In genomic region chr2:149587220-149587949, GRCh38 we compare ENCODE assay signal across 8 cellular contexts. TPM values are rescaled to one million over a fixed set of nuclear protein-coding genes. Genes with fewer than 3 reads are reported as not detected.
DNase-seq lines count a peak whose midpoint lies in the region; ATAC-seq and TF ChIP-seq lines count a peak whose summit lies in the region.

Gene MMADHC, minus strand, starts transcription at chr2:149587775. Its CDS starts 678 bp downstream, at chr2:149587097.

- intact Hi-C loops in activated naive CD4-positive, alpha-beta T cell treated with anti-CD3 and anti-CD28 coated beads for 36 hours (cut with micrococcal nuclease): loop anchor here (1.0 to 10.0 kb wide), 8 partner anchors 712 to 1963 kb away; partner anchors contain the start of genes ACVR2A, KIF5C, MBD5 and RBM43

- H3K27ac Mint-ChIP-seq in activated naive CD4-positive, alpha-beta T cell treated with anti-CD3 and anti-CD28 coated beads for 36 hours: peak within 1 kb of the TSS; percentile 98

- peaks cover 30% of the 10 kb centered on the region for H3K4me1 Mint-ChIP-seq in activated naive CD4-positive, alpha-beta T cell treated with anti-CD3 and anti-CD28 coated beads for 36 hours (ENCODE audit: low read depth)

- peak; percentile 67 to 78 for TF ChIP-seq POLR2A in gastroesophageal sphincter (IDR thresholded peaks at IDR 0.05)

- H3K27me3 ChIP-seq in gastroesophageal sphincter: no peaks in the 10 kb centered on the region

- DNase-seq in GM03348 (ENCODE audit: low spot score) (peak; percentile 94), HFF-Myc (ENCODE audit: extremely low read depth, low read depth) (peak; percentile 84), NAMALWA (ENCODE audit: low spot score) (peak; percentile 98), SK-N-DZ (ENCODE audit: low spot score) (peak; percentile 97), non-pigmented ciliary epithelial cell (ENCODE audit: low read depth) (peak; percentile 85), superior temporal gyrus (ENCODE audit: extremely low spot score) (peak; percentile 96)
- peak; percentile 96 for DNase-seq in activated naive CD4-positive, alpha-beta T cell treated with anti-CD3 and anti-CD28 coated beads for 36 hours

- peaks cover 25% of the 10 kb centered on the region for H3K36me3 Mint-ChIP-seq in activated naive CD4-positive, alpha-beta T cell treated with anti-CD3 and anti-CD28 coated beads for 36 hours (ENCODE audit: low read depth)

- peaks cover 11% of the 10 kb centered on the region for H3K27me3 Mint-ChIP-seq in activated naive CD4-positive, alpha-beta T cell treated with anti-CD3 and anti-CD28 coated beads for 36 hours (ENCODE audit: low read depth)

- H3K4me1 ChIP-seq in gastroesophageal sphincter: peaks cover 5 to 44% (median 18%) of the 10 kb centered on the region in 3 donors

- 0 to 1% methylated on average over 18 to 24 of the region's 45 CpGs for WGBS in gastroesophageal sphincter (ENCODE audit: low coverage in 1 of 2), 2 donors

- CTCF ChIA-PET in activated naive CD4-positive, alpha-beta T cell treated with anti-CD3 and anti-CD28 coated beads for 36 hours (lab: Charles Lee): interaction anchor here (0.6 to 1.1 kb wide), 3 partner anchors 10 to 266 kb away, joined by 3 to 4 read pairs (median 4); no protein-coding TSS in a partner anchor

- no peak for TF ChIP-seq CTCF in HFF-Myc (IDR thresholded peaks at IDR 0.05; ENCODE audit: low read depth, low read length, missing control alignments)
- no peak for TF ChIP-seq CTCF in gastroesophageal sphincter (IDR thresholded peaks at IDR 0.05)

- H3K27ac ChIP-seq in gastroesophageal sphincter: peak within 1 kb of the TSS; percentile 91 to 95 (median 93)

- H3K4me3 Mint-ChIP-seq in activated naive CD4-positive, alpha-beta T cell treated with anti-CD3 and anti-CD28 coated beads for 36 hours: peak within 1 kb of the TSS; percentile 96

- no peak for TF ChIP-seq EP300 in gastroesophageal sphincter (IDR thresholded peaks at IDR 0.05)

- H3K9me3 ChIP-seq in gastroesophageal sphincter: no peaks in the 10 kb centered on the region

- peak; percentile 99 for ATAC-seq in gastroesophageal sphincter

- no peaks in the 10 kb centered on the region for H3K9me3 Mint-ChIP-seq in activated naive CD4-positive, alpha-beta T cell treated with anti-CD3 and anti-CD28 coated beads for 36 hours

- H3K4me3 ChIP-seq in HFF-Myc (replicated peaks; ENCODE audit: low read depth, low read length) (peak within 1 kb of the TSS; percentile 86), gastroesophageal sphincter (peak within 1 kb of the TSS; percentile 73 to 74)

- H3K36me3 ChIP-seq in gastroesophageal sphincter: no peaks in the 10 kb centered on the region

RNA-seq across cellular contexts. Expression of gene MMADHC, which starts in this region (rescaled TPM):
- polyA plus RNA-seq in SK-N-DZ (2014; cell fraction: cytosol; rRNA removed): 161 and 177 TPM in 2 replicates
- 65.9 and 112 TPM in 2 replicates for polyA plus RNA-seq in SK-N-DZ (2014; cell fraction: nucleus; rRNA removed)
- 100 to 1,000 TPM; 142 to 143 TPM for total RNA-seq in activated naive CD4-positive, alpha-beta T cell treated with anti-CD3 and anti-CD28 coated beads for 36 hours
- 100 to 1,000 TPM; 102 to 226 (median 152) TPM for total RNA-seq in gastroesophageal sphincter

Comparison
In these comparisons a context has a peak if more than half of its experiments do, and no peak if none do; other contexts are left out.
1. Peak in every context shown above with its lines: DNase-seq, ATAC-seq, H3K4me3 ChIP-seq and H3K27ac ChIP-seq.